In the genomic region with DNA sequence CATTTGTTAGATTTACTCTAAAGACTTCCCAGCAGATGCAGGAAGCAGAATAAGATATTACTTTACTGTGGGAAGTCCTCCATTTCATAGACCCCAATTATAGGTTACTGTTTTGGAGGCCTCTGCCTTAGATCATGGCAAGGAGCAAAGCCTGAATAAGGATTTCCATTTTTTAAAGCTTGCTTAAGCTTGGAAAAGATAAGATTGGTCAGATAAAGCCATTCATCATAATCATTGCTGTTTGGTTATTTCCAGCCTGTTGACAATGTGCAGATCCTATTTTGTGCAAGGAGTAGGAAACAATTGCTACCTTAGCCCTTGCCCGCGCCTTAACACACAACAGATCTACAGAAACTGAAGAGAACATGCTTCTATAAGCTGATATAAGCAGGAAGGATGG, we compare ENCODE assay signal across 38 cellular contexts.
"Had no signal": no experiment of that assay in that cellular context is flagged by ENCODE, and none has a peak within 500 bp of the region (broad histone marks: within the 10 kb centered on the region; RNA-seq: fewer than 3 reads in every experiment).

No MANE protein-coding gene starts in this region.

- H3K9me3 Mint-ChIP-seq: activated CD4-positive, alpha-beta T cell treated with anti-CD3 and anti-CD28 coated beads, Interleukin-2, amount 10 ng/mL, durations not matched to agents 7 days and 5 days; activated naive CD4-positive, alpha-beta T cell treated with anti-CD3 and anti-CD28 coated beads, Interleukin-2, amount 50 U/mL, for 24 hours; activated naive CD8-positive, alpha-beta T cell treated with anti-CD3 and anti-CD28 coated beads, Interleukin-2, amount 10 ng/mL, durations not matched to agents 7 days and 5 days; activated T-cell treated with anti-CD3 and anti-CD28 coated beads, Interleukin-2, amount 50 U/mL, for 24 hours; activated T-helper 2 cell treated with anti-CD3 and anti-CD28 coated beads, Interferon-gamma antibody, Interleukin-2, Interleukin-4, amounts not matched to agents 10 μg/mL and 5 μg/mL and 100 μg/mL, durations not matched to agents 14 hours and 24 hours and 36 hours; brain; T-helper 1 cell treated with Interleukin-12 subunit alpha and Interleukin-12 subunit beta and Interleukin-4 antibody, amounts not matched to agents 30 μg/mL and 1 μg/mL, for 36 hours; T-helper 2 cell treated with Interferon-gamma antibody and Interleukin-4, amounts not matched to agents 5 μg/mL and 100 μg/mL, for 36 hours had no signal

- FAIRE-seq: astrocyte, bronchial epithelial cell, TTC549 had no signal

- H3K36me3 ChIP-seq: MG63, Peyer's patch, SJSA1 had no signal

- H3K4me1 ChIP-seq: Peyer's patch, SJSA1 had no signal

- H3K27ac ChIP-seq: Peyer's patch, SJSA1 had no signal

- ATAC-seq: activated CD4-positive, alpha-beta T cell treated with anti-CD3 and anti-CD28 coated beads for 36 hours; activated CD4-positive, CD25-positive, alpha-beta regulatory T cell treated with anti-CD3 and anti-CD28 coated beads, Interleukin-2, amount 50 U/mL, for 24 hours; activated CD8-positive, alpha-beta T cell treated with anti-CD3 and anti-CD28 coated beads, Interleukin-2, amount 10 ng/mL, durations not matched to agents 7 days and 5 days; PC-3 had no signal

- H3K27ac Mint-ChIP-seq: activated CD4-positive, alpha-beta T cell treated with anti-CD3 and anti-CD28 coated beads for 36 hours; activated CD4-positive, alpha-beta T cell treated with anti-CD3 and anti-CD28 coated beads, Interleukin-2, amount 10 ng/mL, durations not matched to agents 7 days and 5 days; activated CD8-positive, alpha-beta T cell treated with anti-CD3 and anti-CD28 coated beads, Interleukin-2, amount 10 ng/mL, durations not matched to agents 7 days and 5 days; activated naive CD4-positive, alpha-beta T cell treated with anti-CD3 and anti-CD28 coated beads, Interleukin-2, amount 50 U/mL, for 24 hours; activated naive CD8-positive, alpha-beta T cell treated with anti-CD3 and anti-CD28 coated beads, Interleukin-2, amount 10 ng/mL, durations not matched to agents 7 days and 5 days; activated T-cell treated with anti-CD3 and anti-CD28 coated beads, Interleukin-2, amount 50 U/mL, for 24 hours; activated T-helper 2 cell treated with anti-CD3 and anti-CD28 coated beads, Interferon-gamma antibody, Interleukin-2, Interleukin-4, amounts not matched to agents 10 μg/mL and 5 μg/mL and 100 μg/mL, durations not matched to agents 14 hours and 24 hours and 36 hours; brain; T-helper 1 cell treated with Interleukin-12 subunit alpha and Interleukin-12 subunit beta and Interleukin-4 antibody, amounts not matched to agents 30 μg/mL and 1 μg/mL, for 36 hours; T-helper 2 cell treated with Interferon-gamma antibody and Interleukin-4, amounts not matched to agents 5 μg/mL and 100 μg/mL, for 36 hours had no signal

- H3K36me3 Mint-ChIP-seq: activated naive CD4-positive, alpha-beta T cell treated with anti-CD3 and anti-CD28 coated beads, Interleukin-2, amount 50 U/mL, for 24 hours; activated naive CD8-positive, alpha-beta T cell treated with anti-CD3 and anti-CD28 coated beads, Interleukin-2, amount 10 ng/mL, durations not matched to agents 7 days and 5 days; brain had no signal

- H3K9me3 ChIP-seq: MG63, Peyer's patch, SJSA1 had no signal

- H3K4me3 Mint-ChIP-seq: activated CD4-positive, alpha-beta T cell treated with anti-CD3 and anti-CD28 coated beads for 36 hours; activated CD4-positive, alpha-beta T cell treated with anti-CD3 and anti-CD28 coated beads, Interleukin-2, amount 10 ng/mL, durations not matched to agents 7 days and 5 days; activated CD8-positive, alpha-beta T cell treated with anti-CD3 and anti-CD28 coated beads, Interleukin-2, amount 10 ng/mL, durations not matched to agents 7 days and 5 days; activated naive CD4-positive, alpha-beta T cell treated with anti-CD3 and anti-CD28 coated beads, Interleukin-2, amount 50 U/mL, for 24 hours; activated naive CD8-positive, alpha-beta T cell treated with anti-CD3 and anti-CD28 coated beads, Interleukin-2, amount 10 ng/mL, durations not matched to agents 7 days and 5 days; activated T-cell treated with anti-CD3 and anti-CD28 coated beads, Interleukin-2, amount 50 U/mL, for 24 hours; brain; T-helper 1 cell treated with Interleukin-12 subunit alpha and Interleukin-12 subunit beta and Interleukin-4 antibody, amounts not matched to agents 30 μg/mL and 1 μg/mL, for 36 hours; T-helper 2 cell treated with Interferon-gamma antibody and Interleukin-4, amounts not matched to agents 5 μg/mL and 100 μg/mL, for 36 hours had no signal

- H3K4me3 ChIP-seq: MG63, Peyer's patch, SJSA1 had no signal

- DNase-seq: activated CD4-positive, alpha-beta T cell treated with anti-CD3 and anti-CD28 coated beads for 36 hours; activated CD4-positive, alpha-beta T cell treated with anti-CD3 and anti-CD28 coated beads, Interleukin-2, amount 10 ng/mL, durations not matched to agents 7 days and 5 days; activated CD4-positive, alpha-beta T cell treated with anti-CD3 and anti-CD28 coated beads, Interleukin-2, amount 50 U/mL, for 48 hours; activated CD8-positive, alpha-beta T cell treated with anti-CD3 and anti-CD28 coated beads, Interleukin-2, amount 10 ng/mL, durations not matched to agents 7 days and 5 days; activated gamma-delta T cell; activated naive CD4-positive, alpha-beta T cell treated with Interleukin-2 at 50 U/mL for 16 hours; activated naive CD8-positive, alpha-beta T cell treated with anti-CD3 and anti-CD28 coated beads, Interleukin-2, amount 10 ng/mL, durations not matched to agents 7 days and 5 days; activated T-cell treated with anti-CD3 and anti-CD28 coated beads, Interleukin-2, amount 50 U/mL, for 24 hours; caudate nucleus; cerebellar nuclear complex; Karpas-422; MG63; NCI-H1048; NCI-H1105 treated with DMSO at 0.1 percent for 48 hours; NCI-H1436; NCI-H1694; NCI-H1930; NCI-H2081 treated with DMSO at 0.1 percent for 48 hours; NCI-H226; NCI-H446 treated with DMSO at 0.1 percent for 48 hours; NCI-H524; NCI-H69; NCI-H82; NK-92 treated with Interleukin-12 subunit alpha and Interleukin-12 subunit beta, amount 100 ng/mL, for 24 hours; PC-3; Peyer's patch; RPMI8226; SHP77 treated with DMSO at 0.1 percent for 48 hours had no signal

- H3K4me1 Mint-ChIP-seq: activated CD4-positive, alpha-beta T cell treated with anti-CD3 and anti-CD28 coated beads for 36 hours; activated CD4-positive, alpha-beta T cell treated with anti-CD3 and anti-CD28 coated beads, Interleukin-2, amount 10 ng/mL, durations not matched to agents 7 days and 5 days; activated naive CD4-positive, alpha-beta T cell treated with anti-CD3 and anti-CD28 coated beads, Interleukin-2, amount 50 U/mL, for 24 hours; activated naive CD8-positive, alpha-beta T cell treated with anti-CD3 and anti-CD28 coated beads, Interleukin-2, amount 10 ng/mL, durations not matched to agents 7 days and 5 days; brain had no signal

- H3K27me3 ChIP-seq: MG63, Peyer's patch had no signal
